9 cellular contexts compared by ENCODE assay signal in the genomic region with DNA sequence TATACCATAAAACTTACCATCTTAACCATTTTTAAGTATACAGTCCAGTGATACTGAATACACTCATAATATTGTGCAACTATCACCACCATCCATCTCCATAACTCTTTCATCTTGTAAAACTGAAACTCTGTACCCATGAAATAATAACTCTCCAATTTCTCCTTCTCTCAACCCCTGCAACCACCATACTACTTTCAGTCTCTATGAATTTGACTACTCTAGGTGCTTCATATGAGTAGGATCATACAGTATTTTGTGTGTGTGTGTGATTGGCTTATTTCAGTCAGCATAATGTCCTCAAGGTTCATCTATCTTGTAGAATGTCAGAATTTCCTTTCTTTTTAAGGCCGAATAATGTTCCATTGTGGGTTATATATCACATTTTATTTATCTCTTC. TPM values are rescaled to one million over a fixed set of nuclear protein-coding genes. Genes with fewer than 3 reads are reported as not detected.
"Had no signal": no experiment of that assay in that cellular context is flagged by ENCODE, and none has a peak within 500 bp of the region (broad histone marks: within the 10 kb centered on the region; RNA-seq: fewer than 3 reads in every experiment).

No MANE protein-coding gene starts in this region.

- H3K27ac Mint-ChIP-seq: GM23338, H9 had no signal

- H3K4me1 Mint-ChIP-seq: GM23338 had no signal

- H3K4me3 ChIP-seq: GM23338, K562 had no signal

- H3K4me3 Mint-ChIP-seq: GM23338, H9 had no signal

- ATAC-seq: GM23338, HepG2, K562 had no signal

- DNase-seq: H9, HCEC 1CT, KG1 had no signal

- H3K9me3 Mint-ChIP-seq: GM23338, H9 had no signal

- H3K27ac ChIP-seq: HL-60 had no signal

RNA-seq across cellular contexts. Expression of a gene that starts 17.7 kb away (rescaled TPM):
- total RNA-seq: GM23338, H1, H9, HepG2, HT1080, K562 had no signal

RNA-seq across cellular contexts. Expression of a gene that starts 33.6 kb away (rescaled TPM):
- total RNA-seq: HepG2, HT1080 had no signal
